In genomic region chr7:15015545-15016314, GRCh38 we compare ENCODE assay signal across 8 cellular contexts.
A peak's percentile ranks its signal among the peaks of the same experiment; 100 is the strongest.
DNase-seq lines count a peak whose midpoint lies in the region; ATAC-seq, FAIRE-seq and TF ChIP-seq lines count a peak whose summit lies in the region.

No MANE protein-coding gene starts in this region.

- peak overlapping the region; percentile 72 for H3K4me3 Mint-ChIP-seq in progenitor cell of endocrine pancreas (ENCODE audit: low read depth)

- H3K27ac Mint-ChIP-seq in progenitor cell of endocrine pancreas = peak overlapping the region; percentile 94

- peak overlapping the region; percentile 47 for H3K27ac ChIP-seq in WERI-Rb-1

- H3K36me3 ChIP-seq in WERI-Rb-1 = no peaks in the 10 kb centered on the region

- peak overlapping the region; percentile 54 for H3K4me3 ChIP-seq in WERI-Rb-1 (ENCODE audit: low read depth, low read length)

- DNase-seq in Caki2 (ENCODE audit: low read depth) = peak; percentile 75
- DNase-seq in NCI-H2107 (lab: John Stamatoyannopoulos, UW) = peak; percentile 77
- DNase-seq in WERI-Rb-1 = peak; percentile 48
- peak; percentile 82 for DNase-seq in glomerular visceral epithelial cell (ENCODE audit: extremely low spot score)
- peak; percentile 18 for DNase-seq in progenitor cell of endocrine pancreas (ENCODE audit: low spot score, unreplicated experiment)
- DNase-seq in GM12892 (ENCODE audit: insufficient read length) = no peak

- TF ChIP-seq POLR2A in GM12892 (IDR thresholded peaks at IDR 0.05; ENCODE audit: low read depth, low read length) = no peak

- no peaks in the 10 kb centered on the region for H3K36me3 Mint-ChIP-seq in progenitor cell of endocrine pancreas (ENCODE audit: insufficient read depth)

- no peaks in the 10 kb centered on the region for H3K9me3 ChIP-seq in WERI-Rb-1 (ENCODE audit: severe bottlenecking)

- in situ Hi-C loops in Caki2 (cut with HindIII; ENCODE audit: low pct_unique_long_range_greater_than_20kb, low sequenced_read_pairs) = no loop called here

- H3K27me3 ChIP-seq in WERI-Rb-1 (ENCODE audit: insufficient read depth, low read depth, severe bottlenecking) = no peaks in the 10 kb centered on the region

- H3K4me1 Mint-ChIP-seq in progenitor cell of endocrine pancreas (ENCODE audit: low read depth) = peaks cover 6% of the 10 kb centered on the region

- H3K27me3 Mint-ChIP-seq in progenitor cell of endocrine pancreas = no peaks in the 10 kb centered on the region

- TF ChIP-seq CTCF in WERI-Rb-1 (IDR thresholded peaks at IDR 0.05; ENCODE audit: low read depth, low read length) = peak; percentile 47; the same call in 1 of the 2 replicates
- peak; percentile 88 for TF ChIP-seq CTCF in progenitor cell of endocrine pancreas (IDR thresholded peaks at IDR 0.05; ENCODE audit: unreplicated experiment)

- FAIRE-seq in GM12892 (lab: Jason Lieb, UNC) = no peak

- no peaks in the 10 kb centered on the region for H3K9me3 Mint-ChIP-seq in progenitor cell of endocrine pancreas (ENCODE audit: low read depth)

- ATAC-seq in GM19351 (IDR thresholded peaks at IDR 0.05; ENCODE audit: unreplicated experiment) = peak; percentile 94
- peak; percentile 95 for ATAC-seq in HG03196 (IDR thresholded peaks at IDR 0.05; ENCODE audit: unreplicated experiment)
